ENCODE assay signal across 12 cellular contexts in genomic region chr18:22040527-22040926, GRCh38.
DNase-seq lines count a peak whose midpoint lies in the region; ATAC-seq and TF ChIP-seq lines count a peak whose summit lies in the region.
"Had no signal": no experiment of that assay in that cellular context is flagged by ENCODE, and none has a peak within 500 bp of the region (broad histone marks: within the 10 kb centered on the region; RNA-seq: fewer than 3 reads in every experiment).

No MANE protein-coding gene starts in this region.

- no peaks in the 10 kb centered on the region for H3K9me3 Mint-ChIP-seq in activated CD8-positive, alpha-beta T cell treated with anti-CD3 and anti-CD28 coated beads for 36 hours
- H3K9me3 Mint-ChIP-seq: CD8-positive, alpha-beta T cell; H9 had no signal

- no peaks in the 10 kb centered on the region for H3K36me3 Mint-ChIP-seq in activated CD8-positive, alpha-beta T cell treated with anti-CD3 and anti-CD28 coated beads for 36 hours (ENCODE audit: low read depth)
- H3K36me3 Mint-ChIP-seq: CD14-positive monocyte; CD8-positive, alpha-beta T cell had no signal

- TF ChIP-seq CTCF in VCaP (conservative IDR thresholded peaks at IDR 0.05) (no peak), right lobe of liver (IDR thresholded peaks at IDR 0.05) (no peak), transverse colon (IDR thresholded peaks at IDR 0.05) (no peak)
- no peak for TF ChIP-seq CTCF in activated CD8-positive, alpha-beta T cell treated with anti-CD3 and anti-CD28 coated beads for 36 hours (IDR thresholded peaks at IDR 0.05)

- no peaks in the 10 kb centered on the region for H3K4me1 Mint-ChIP-seq in activated CD8-positive, alpha-beta T cell treated with anti-CD3 and anti-CD28 coated beads for 36 hours (ENCODE audit: low read depth)
- H3K4me1 Mint-ChIP-seq: CD14-positive monocyte had no signal

- POLR2A ChIA-PET in activated CD8-positive, alpha-beta T cell treated with anti-CD3 and anti-CD28 coated beads for 36 hours (lab: Charles Lee) = no interaction called here

- peaks cover 3% of the 10 kb centered on the region for H3K27me3 Mint-ChIP-seq in activated CD8-positive, alpha-beta T cell treated with anti-CD3 and anti-CD28 coated beads for 36 hours

- WGBS in right lobe of liver (ENCODE audit: insufficient coverage, low coverage, low lambda C conversion rate, missing lambda C conversion rate) = 42% methylated on average over 4 of the region's 4 CpGs
- 52 to 67% methylated on average over 1 to 4 of the region's 4 CpGs for WGBS in transverse colon (ENCODE audit: low coverage in 1 of 2), 2 donors

- H3K27ac Mint-ChIP-seq in activated CD8-positive, alpha-beta T cell treated with anti-CD3 and anti-CD28 coated beads for 36 hours = no peak overlapping the region
- H3K27ac Mint-ChIP-seq: CD14-positive monocyte; CD8-positive, alpha-beta T cell; H9 had no signal

- H3K27me3 ChIP-seq in right lobe of liver = no peaks in the 10 kb centered on the region
- H3K27me3 ChIP-seq in transverse colon = no peaks in the 10 kb centered on the region

- in situ Hi-C loops in transverse colon (cut with MboI; ENCODE audit: low pct_ligation_motif_present in 1 of 4, low pct_unique_long_range_greater_than_20kb in 1 of 4, low sequenced_read_pairs in 3 of 4) = no loop called here

- no peak overlapping the region for H3K4me3 Mint-ChIP-seq in activated CD8-positive, alpha-beta T cell treated with anti-CD3 and anti-CD28 coated beads for 36 hours
- H3K4me3 Mint-ChIP-seq: CD14-positive monocyte; CD8-positive, alpha-beta T cell; H9 had no signal

- H3K4me1 ChIP-seq in right lobe of liver (peaks cover 0 to 14% (median 2%) of the 10 kb centered on the region in 4 donors), transverse colon (peaks cover 0 to 40% (median 21%) of the 10 kb centered on the region in 4 donors)

- ATAC-seq in right lobe of liver = peak; percentile 56 to 79 (median 68)
- ATAC-seq in activated CD8-positive, alpha-beta T cell treated with anti-CD3 and anti-CD28 coated beads for 36 hours = no peak
- ATAC-seq in GM21423 (IDR thresholded peaks at IDR 0.05; ENCODE audit: unreplicated experiment) = no peak
- no peak for ATAC-seq in GM18909 (IDR thresholded peaks at IDR 0.05; ENCODE audit: poor library complexity, unreplicated experiment)
- ATAC-seq: CD8-positive, alpha-beta T cell had no signal

- H3K27ac ChIP-seq in VCaP = 0 out of 2 replicates have a peak overlapping the region, but pooled peaks have one; percentile 9
- no peak overlapping the region for H3K27ac ChIP-seq in right lobe of liver
- H3K27ac ChIP-seq in transverse colon = peak overlapping the region; percentile 19 to 61 (median 52)

- H3K9me3 ChIP-seq in right lobe of liver (no peaks in the 10 kb centered on the region), transverse colon (peaks cover 0 to 8% of the 10 kb centered on the region in 2 donors)

- TF ChIP-seq POLR2A in right lobe of liver (IDR thresholded peaks at IDR 0.05) (no peak), transverse colon (IDR thresholded peaks at IDR 0.05) (no peak)

- TF ChIP-seq EP300 in transverse colon (IDR thresholded peaks at IDR 0.05; ENCODE audit: low read depth) = no peak

- H3K4me3 ChIP-seq in right lobe of liver (no peak overlapping the region), transverse colon (no peak overlapping the region)

- DNase-seq in HT-29 (ENCODE audit: low spot score) = peak; percentile 23
- peak in 1 of 3 donors; percentile 50 for DNase-seq in right lobe of liver
- peak; percentile 74 for DNase-seq in transverse colon
- no peak for DNase-seq in activated CD8-positive, alpha-beta T cell treated with anti-CD3 and anti-CD28 coated beads for 36 hours
- DNase-seq: CD8-positive, alpha-beta T cell; COR-L47; GOT3; H9 had no signal

- intact Hi-C loops in right lobe of liver (cut with DNase I) (no loop called here), transverse colon (cut with DNase I; ENCODE audit: low total_unique reads) (no loop called here)
- intact Hi-C loops in activated CD8-positive, alpha-beta T cell treated with anti-CD3 and anti-CD28 coated beads for 36 hours (cut with micrococcal nuclease) = no loop called here

- H3K36me3 ChIP-seq in right lobe of liver (no peaks in the 10 kb centered on the region), transverse colon (no peaks in the 10 kb centered on the region)

- CTCF ChIA-PET in activated CD8-positive, alpha-beta T cell treated with anti-CD3 and anti-CD28 coated beads for 36 hours (lab: Charles Lee) = no interaction called here

Comparison
In these comparisons a context has a peak if more than half of its experiments do, and no peak if none do; other contexts are left out.
1. H3K27ac ChIP-seq: peak in VCaP (single experiment) and transverse colon (4 of 4); none in right lobe of liver (0 of 3).
2. ATAC-seq: peak in right lobe of liver (4 of 4); none in activated CD8-positive, alpha-beta T cell treated with anti-CD3 and anti-CD28 coated beads for 36 hours (single experiment), GM21423 (single experiment) and GM18909 (single experiment).